18 cellular contexts compared by ENCODE assay signal in the genomic region with DNA sequence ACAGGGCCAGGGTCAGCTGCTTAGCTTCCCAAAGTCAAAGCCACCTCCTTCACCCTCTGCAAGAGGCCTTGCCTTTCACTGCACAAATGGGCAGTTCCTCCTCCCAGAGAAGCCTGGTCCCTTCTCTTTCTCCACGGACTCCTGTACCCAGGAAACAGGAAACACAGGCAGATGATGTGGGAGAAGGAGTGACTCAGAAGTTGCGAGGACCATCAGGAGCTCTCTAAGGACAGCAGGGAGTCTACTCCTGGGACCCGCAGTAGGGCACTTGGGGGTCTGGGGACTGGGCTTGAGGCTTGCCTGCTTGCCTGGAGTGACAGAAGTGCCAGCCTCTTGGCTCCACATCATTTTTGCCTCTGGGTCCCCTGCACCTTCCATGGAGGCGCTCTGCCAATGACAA. TPM values are rescaled to one million over a fixed set of nuclear protein-coding genes. Genes with fewer than 3 reads are reported as not detected.
DNase-seq lines count a peak whose midpoint lies in the region; ATAC-seq, FAIRE-seq and TF ChIP-seq lines count a peak whose summit lies in the region.
"Had no signal": no experiment of that assay in that cellular context is flagged by ENCODE, and none has a peak within 500 bp of the region (broad histone marks: within the 10 kb centered on the region; RNA-seq: fewer than 3 reads in every experiment).

No MANE protein-coding gene starts in this region.

- TF ChIP-seq CTCF in astrocyte (IDR thresholded peaks at IDR 0.05; ENCODE audit: insufficient read depth, low read depth, low read length) (no peak), keratinocyte (optimal IDR thresholded peaks at IDR 0.05 in 1 of 3, IDR thresholded peaks at IDR 0.05 in 1 of 3, conservative IDR thresholded peaks at IDR 0.05 in 1 of 3; ENCODE audit: extremely low read depth in 1 of 3, insufficient read depth in 2 of 3, low read length in 3 of 3) (no peak), CD14-positive monocyte (IDR thresholded peaks at IDR 0.05) (no peak)

- H4K20me1 ChIP-seq in astrocyte (ENCODE audit: insufficient read depth, low read length) (no peaks in the 10 kb centered on the region), keratinocyte (ENCODE audit: control insufficient read depth, extremely low read depth, insufficient read depth, low read length) (no peaks in the 10 kb centered on the region)

- no peaks in the 10 kb centered on the region for H3K9me3 ChIP-seq in astrocyte (ENCODE audit: insufficient read depth, low read depth, low read length)
- no peaks in the 10 kb centered on the region for H3K9me3 ChIP-seq in keratinocyte (ENCODE audit: control insufficient read depth, low read depth, low read length)
- H3K9me3 ChIP-seq: lower lobe of right lung had no signal

- DNase-seq in left ventricle myocardium superior (no peak), Right ventricle myocardium inferior (ENCODE audit: missing footprints) (no peak), astrocyte (ENCODE audit: low read depth) (peak; percentile 21), keratinocyte (ENCODE audit: low read depth, low spot score) (no peak), urothelium cell line (ENCODE audit: low spot score) (peak; percentile 56), CD14-positive monocyte (ENCODE audit: low spot score) (no peak)
- no peak for DNase-seq in activated CD4-positive, alpha-beta T cell treated with anti-CD3 and anti-CD28 coated beads for 36 hours
- DNase-seq: activated CD4-positive, alpha-beta T cell treated with anti-CD3 and anti-CD28 coated beads for 48 hours; activated naive CD8-positive, alpha-beta T cell treated with anti-CD3 and anti-CD28 coated beads for 36 hours; activated T-cell treated with anti-CD3 and anti-CD28 coated beads, Interleukin-2, amount 50 U/mL, for 1 hour; lower lobe of right lung; NCI-H146 had no signal

- peaks cover 3% of the 10 kb centered on the region for H3K36me3 Mint-ChIP-seq in astrocyte (ENCODE audit: low read depth, unreplicated experiment)
- no peaks in the 10 kb centered on the region for H3K36me3 Mint-ChIP-seq in activated CD4-positive, alpha-beta T cell treated with anti-CD3 and anti-CD28 coated beads for 36 hours (ENCODE audit: low read depth)
- H3K36me3 Mint-ChIP-seq in CD14-positive monocyte: no peaks in the 10 kb centered on the region
- H3K36me3 Mint-ChIP-seq: activated naive CD8-positive, alpha-beta T cell treated with anti-CD3 and anti-CD28 coated beads for 36 hours; neural progenitor cell had no signal

- ATAC-seq in left ventricle myocardium superior (peak; percentile 31), Right ventricle myocardium inferior (no peak), GM18498 (IDR thresholded peaks at IDR 0.05; ENCODE audit: unreplicated experiment) (no peak)
- ATAC-seq in activated CD4-positive, alpha-beta T cell treated with anti-CD3 and anti-CD28 coated beads for 36 hours: no peak
- ATAC-seq: lower lobe of right lung, PC-3 had no signal

- POLR2A ChIA-PET in activated CD4-positive, alpha-beta T cell treated with anti-CD3 and anti-CD28 coated beads for 36 hours (lab: Charles Lee): no interaction called here

- CTCF ChIA-PET in activated CD4-positive, alpha-beta T cell treated with anti-CD3 and anti-CD28 coated beads for 36 hours (lab: Charles Lee): interaction anchor here (0.6 to 3.4 kb wide), 8 partner anchors 22 to 238 kb away, joined by 3 to 14 read pairs (median 3); no protein-coding TSS in a partner anchor

- H3K27me3 ChIP-seq in astrocyte (ENCODE audit: insufficient read depth, low read length) (no peaks in the 10 kb centered on the region), keratinocyte (ENCODE audit: control insufficient read depth, extremely low read depth, insufficient read depth, low read length) (no peaks in the 10 kb centered on the region)
- H3K27me3 ChIP-seq: neural progenitor cell had no signal

- H2AFZ ChIP-seq in astrocyte (ENCODE audit: low read depth, low read length): peak overlapping the region; percentile 8
- no peak overlapping the region for H2AFZ ChIP-seq in keratinocyte (ENCODE audit: control insufficient read depth, low read length)
- H2AFZ ChIP-seq: neural progenitor cell had no signal

- peak overlapping the region; percentile 18 for H3K27ac Mint-ChIP-seq in astrocyte (ENCODE audit: unreplicated experiment)
- H3K27ac Mint-ChIP-seq in activated CD4-positive, alpha-beta T cell treated with anti-CD3 and anti-CD28 coated beads for 36 hours: no peak overlapping the region
- no peak overlapping the region for H3K27ac Mint-ChIP-seq in CD14-positive monocyte
- H3K27ac Mint-ChIP-seq: activated naive CD8-positive, alpha-beta T cell treated with anti-CD3 and anti-CD28 coated beads for 36 hours; IgD-negative memory B cell had no signal

- peaks cover 12% of the 10 kb centered on the region for H3K4me1 ChIP-seq in astrocyte (ENCODE audit: insufficient read depth, low read length)
- peaks cover 6% of the 10 kb centered on the region for H3K4me1 ChIP-seq in keratinocyte (ENCODE audit: control insufficient read depth, extremely low read depth, insufficient read depth, low read length)
- H3K4me1 ChIP-seq: neural progenitor cell had no signal

- H3K36me3 ChIP-seq in astrocyte (ENCODE audit: insufficient read depth, low read length) (no peaks in the 10 kb centered on the region), keratinocyte (ENCODE audit: control insufficient read depth in 2 of 2, extremely low read depth in 1 of 2, insufficient read depth in 2 of 2, low read length in 2 of 2) (no peaks in the 10 kb centered on the region)
- H3K36me3 ChIP-seq: lower lobe of right lung, neural progenitor cell had no signal

- H3K27me3 Mint-ChIP-seq in astrocyte (ENCODE audit: low read depth, unreplicated experiment) (peaks cover 5% of the 10 kb centered on the region), CD14-positive monocyte (ENCODE audit: low read depth in 3 of 3) (peaks cover 2 to 4% (median 3%) of the 10 kb centered on the region in 3 donors)
- peaks cover 2% of the 10 kb centered on the region for H3K27me3 Mint-ChIP-seq in activated CD4-positive, alpha-beta T cell treated with anti-CD3 and anti-CD28 coated beads for 36 hours

- no peaks in the 10 kb centered on the region for H3K9me1 ChIP-seq in keratinocyte (ENCODE audit: control insufficient read depth, extremely low read depth, insufficient read depth, low read length)

- no peak overlapping the region for H3K4me3 Mint-ChIP-seq in astrocyte (ENCODE audit: unreplicated experiment)
- no peak overlapping the region for H3K4me3 Mint-ChIP-seq in activated CD4-positive, alpha-beta T cell treated with anti-CD3 and anti-CD28 coated beads for 36 hours
- H3K4me3 Mint-ChIP-seq in CD14-positive monocyte: no peak overlapping the region
- H3K4me3 Mint-ChIP-seq: activated naive CD8-positive, alpha-beta T cell treated with anti-CD3 and anti-CD28 coated beads for 36 hours; neural progenitor cell had no signal

- H3K4me2 ChIP-seq in astrocyte (ENCODE audit: low read length) (peak overlapping the region; percentile 60), keratinocyte (ENCODE audit: control insufficient read depth, extremely low read depth, insufficient read depth, low read depth, low read length) (peak overlapping the region; percentile 22)
- H3K4me2 ChIP-seq: neural progenitor cell had no signal

- H3K9ac ChIP-seq in astrocyte (ENCODE audit: low read length) (no peak overlapping the region), keratinocyte (ENCODE audit: control insufficient read depth, extremely low read depth, insufficient read depth, low read length) (no peak overlapping the region)
- H3K9ac ChIP-seq: neural progenitor cell had no signal

- H3K9me3 Mint-ChIP-seq in astrocyte (ENCODE audit: unreplicated experiment) (peaks cover 3% of the 10 kb centered on the region), CD14-positive monocyte (peaks cover 0 to 4% (median 0%) of the 10 kb centered on the region in 7 donors)
- no peaks in the 10 kb centered on the region for H3K9me3 Mint-ChIP-seq in activated CD4-positive, alpha-beta T cell treated with anti-CD3 and anti-CD28 coated beads for 36 hours (ENCODE audit: low read depth)
- H3K9me3 Mint-ChIP-seq: activated naive CD8-positive, alpha-beta T cell treated with anti-CD3 and anti-CD28 coated beads for 36 hours; IgD-negative memory B cell; neural progenitor cell had no signal

- no peaks in the 10 kb centered on the region for H3K79me2 ChIP-seq in astrocyte (ENCODE audit: insufficient read depth, low read length)
- no peaks in the 10 kb centered on the region for H3K79me2 ChIP-seq in keratinocyte (ENCODE audit: control insufficient read depth, insufficient read depth, low read length)

- H3K27ac ChIP-seq in astrocyte (ENCODE audit: low read depth, low read length) (no peak overlapping the region), keratinocyte (ENCODE audit: control insufficient read depth, insufficient read depth, low read length) (no peak overlapping the region)
- H3K27ac ChIP-seq: coronary artery, lower lobe of right lung, neural progenitor cell had no signal

- FAIRE-seq in astrocyte (lab: Jason Lieb, UNC) (no peak), keratinocyte (lab: Jason Lieb, UNC) (no peak), urothelium cell line (lab: Jason Lieb, UNC) (no peak)

- intact Hi-C loops in left ventricle myocardium superior (cut with micrococcal nuclease): no loop called here
- intact Hi-C loops in Right ventricle myocardium inferior (cut with DNase I): no loop called here
- intact Hi-C loops in activated CD4-positive, alpha-beta T cell treated with anti-CD3 and anti-CD28 coated beads for 36 hours (cut with DNase I, micrococcal nuclease): no loop called here
- intact Hi-C loops in CD14-positive monocyte (cut with micrococcal nuclease): no loop called here

- H3K4me1 Mint-ChIP-seq in astrocyte (ENCODE audit: low read depth, unreplicated experiment) (peaks cover 14% of the 10 kb centered on the region), CD14-positive monocyte (peaks cover 8% of the 10 kb centered on the region)
- no peaks in the 10 kb centered on the region for H3K4me1 Mint-ChIP-seq in activated CD4-positive, alpha-beta T cell treated with anti-CD3 and anti-CD28 coated beads for 36 hours
- H3K4me1 Mint-ChIP-seq: activated naive CD8-positive, alpha-beta T cell treated with anti-CD3 and anti-CD28 coated beads for 36 hours; IgD-negative memory B cell had no signal

- H3K4me3 ChIP-seq in astrocyte (ENCODE audit: insufficient read depth, low read depth, low read length) (no peak overlapping the region), keratinocyte (ENCODE audit: control insufficient read depth in 2 of 3, extremely low read depth in 1 of 3, insufficient read depth in 2 of 3, low read depth in 1 of 3, low read length in 3 of 3) (no peak overlapping the region)
- H3K4me3 ChIP-seq: coronary artery, lower lobe of right lung, neural progenitor cell, skin epidermis had no signal

- dilution Hi-C loops in keratinocyte (cut with MboI; ENCODE audit: extremely low pct_ligation_motif_present, low sequenced_read_pairs): no loop called here

RNA-seq across cellular contexts. Expression of gene KSR1, which starts 47.4 kb away (rescaled TPM):
- total RNA-seq in left ventricle myocardium superior (10.2 TPM), Right ventricle myocardium inferior (9.5 TPM), astrocyte (85.2 and 90.2 TPM in 2 replicates)
- polyA plus RNA-seq in keratinocyte (0.97 to 1.8 TPM (median 1.3 TPM) in 3 replicates), CD14-positive monocyte (1 to 10 TPM; 1.2 to 4.2 TPM)
- 3.7 TPM for polyA plus RNA-seq in keratinocyte (2011; ENCODE audit: low read depth)
- polyA plus RNA-seq in keratinocyte (2011; cell fraction: cytosol; rRNA removed): 0.64 and 0.66 TPM in 2 replicates
- 3.4 and 5.1 TPM in 2 replicates for polyA plus RNA-seq in keratinocyte (2011; cell fraction: nucleus; rRNA removed)
- polyA plus RNA-seq in keratinocyte (2012; ENCODE audit: low replicate concordance): 1.2 and 1.7 TPM in 2 replicates
- 1.8 to 3.6 TPM (median 2.0 TPM) in 3 replicates for polyA minus RNA-seq in keratinocyte
- polyA minus RNA-seq in keratinocyte (2011; cell fraction: cytosol; rRNA and poly(A)+ RNA removed): 1.2 TPM
- 3.6 and 6.8 TPM in 2 replicates for polyA minus RNA-seq in keratinocyte (2011; cell fraction: nucleus; rRNA and poly(A)+ RNA removed)
- 100 to 1,000 TPM in 1 of 2 experiments, 10 to 100 TPM in 1; 96.6 to 113 TPM for total RNA-seq in activated CD4-positive, alpha-beta T cell treated with anti-CD3 and anti-CD28 coated beads for 36 hours

Comparison
In these comparisons a context has a peak if more than half of its experiments do, and no peak if none do; other contexts are left out.
1. DNase-seq: peak in astrocyte (single experiment) and urothelium cell line (single experiment); none in left ventricle myocardium superior (single experiment), Right ventricle myocardium inferior (single experiment), keratinocyte (single experiment), activated CD4-positive, alpha-beta T cell treated with anti-CD3 and anti-CD28 coated beads for 36 hours (single experiment) and CD14-positive monocyte (single experiment).